In the genomic region with DNA sequence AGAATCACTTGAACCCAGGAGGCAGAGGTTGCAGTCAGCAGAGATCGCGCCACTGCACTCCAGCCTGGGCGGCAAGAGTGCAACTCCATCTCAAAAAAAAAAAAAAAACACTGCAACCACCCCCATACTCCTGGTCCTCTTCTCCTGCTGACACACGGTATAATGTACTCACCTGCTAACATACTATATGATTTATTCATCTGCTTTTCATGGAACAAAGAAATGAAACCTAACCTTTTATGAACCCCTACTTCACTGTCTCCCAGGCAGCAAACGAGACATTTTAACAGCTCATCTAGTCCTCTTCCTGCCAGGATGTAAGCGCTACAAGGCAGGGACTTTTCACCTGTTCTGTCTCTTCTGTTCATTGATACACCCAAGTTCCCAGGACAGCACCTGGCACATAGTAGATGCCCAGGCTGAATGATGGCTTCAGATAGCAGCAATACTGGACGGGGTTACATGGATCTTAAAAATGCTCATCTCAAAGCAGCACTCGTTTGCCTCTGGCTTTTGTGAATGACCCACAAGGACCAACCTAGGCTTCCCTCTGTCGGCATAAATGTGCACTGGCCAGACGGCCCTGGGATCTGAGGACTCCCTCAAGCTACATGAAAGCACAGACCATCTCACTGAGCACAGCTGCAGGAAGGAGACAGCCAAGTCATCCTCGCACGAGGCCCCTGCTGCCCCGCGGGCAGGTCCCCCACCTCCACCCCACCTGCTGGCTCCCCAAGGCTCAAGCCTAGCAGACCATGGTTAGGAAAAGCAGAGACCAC, we compare ENCODE assay signal across 9 cellular contexts. TPM values are rescaled to one million over a fixed set of nuclear protein-coding genes. Genes with fewer than 3 reads are reported as not detected.
DNase-seq lines count a peak whose midpoint lies in the region; ATAC-seq, FAIRE-seq and TF ChIP-seq lines count a peak whose summit lies in the region.
"Had no signal": no experiment of that assay in that cellular context is flagged by ENCODE, and none has a peak within 500 bp of the region (broad histone marks: within the 10 kb centered on the region; RNA-seq: fewer than 3 reads in every experiment).

No MANE protein-coding gene starts in this region.

- intact Hi-C loops in Right ventricle myocardium inferior (cut with DNase I), result no loop called here
- intact Hi-C loops in cardiac septum (cut with DNase I), result no loop called here
- intact Hi-C loops in uterus (cut with DNase I; ENCODE audit: low total_unique reads), result no loop called here

- no peak for TF ChIP-seq POLR2A in uterus (IDR thresholded peaks at IDR 0.05)

- H3K9me3 ChIP-seq in uterus, result no peaks in the 10 kb centered on the region

- TF ChIP-seq CTCF in WTC11 (IDR thresholded peaks at IDR 0.05), result no peak
- TF ChIP-seq CTCF in uterus (IDR thresholded peaks at IDR 0.05), result peak; percentile 46 to 80 (median 66)

- peaks cover 14% of the 10 kb centered on the region for H3K36me3 Mint-ChIP-seq in WTC11

- peak overlapping the region; percentile 24; the same call in 1 of the 2 replicates for H3K27ac Mint-ChIP-seq in WTC11

- peaks cover 55% of the 10 kb centered on the region for H3K4me1 Mint-ChIP-seq in WTC11

- H3K4me3 Mint-ChIP-seq in WTC11, result no peak overlapping the region

- CTCF ChIA-PET in WTC11 (lab: Charles Lee), result interaction anchor here (0.9 to 1.2 kb wide), 4 partner anchors 10 to 617 kb away, joined by 3 to 4 read pairs (median 3); a partner anchor contains a TSS

- no peaks in the 10 kb centered on the region for H3K36me3 ChIP-seq in uterus

- peak overlapping the region; percentile 15 to 84 for H3K27ac ChIP-seq in uterus

- peak; percentile 66 for ATAC-seq in Right ventricle myocardium inferior
- no peak for ATAC-seq in WTC11

- H3K27me3 Mint-ChIP-seq in WTC11 (ENCODE audit: low read depth), result no peaks in the 10 kb centered on the region

- no peaks in the 10 kb centered on the region for H3K27me3 ChIP-seq in uterus

- no peak overlapping the region for H3K4me3 ChIP-seq in uterus

- FAIRE-seq in islet of Langerhans (lab: Jason Lieb, UNC), result peak; percentile 13

- DNase-seq in Right ventricle myocardium inferior (ENCODE audit: missing footprints) (no peak), cardiac septum (ENCODE audit: low spot score) (no peak), WTC11 (ENCODE audit: low spot score) (no peak), uterus (peak; percentile 68 to 77), T1000 (lab: John Stamatoyannopoulos, UW) (no peak), NCI-H82 (lab: John Stamatoyannopoulos, UW) (no peak), LoVo (ENCODE audit: low spot score) (no peak)
- DNase-seq: midbrain had no signal

- no peaks in the 10 kb centered on the region for H3K4me1 ChIP-seq in uterus

- no peaks in the 10 kb centered on the region for H3K9me3 Mint-ChIP-seq in WTC11

- POLR2A ChIA-PET in WTC11 (lab: Charles Lee), result no interaction called here

TF ChIP-seq in WTC11, 78 proteins besides CTCF, POLR2A, EP300 and RAD21:
- TF ChIP-seq, protein P1, sequence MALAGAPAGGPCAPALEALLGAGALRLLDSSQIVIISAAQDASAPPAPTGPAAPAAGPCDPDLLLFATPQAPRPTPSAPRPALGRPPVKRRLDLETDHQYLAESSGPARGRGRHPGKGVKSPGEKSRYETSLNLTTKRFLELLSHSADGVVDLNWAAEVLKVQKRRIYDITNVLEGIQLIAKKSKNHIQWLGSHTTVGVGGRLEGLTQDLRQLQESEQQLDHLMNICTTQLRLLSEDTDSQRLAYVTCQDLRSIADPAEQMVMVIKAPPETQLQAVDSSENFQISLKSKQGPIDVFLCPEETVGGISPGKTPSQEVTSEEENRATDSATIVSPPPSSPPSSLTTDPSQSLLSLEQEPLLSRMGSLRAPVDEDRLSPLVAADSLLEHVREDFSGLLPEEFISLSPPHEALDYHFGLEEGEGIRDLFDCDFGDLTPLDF (CRISPR knock-in tag; IDR thresholded peaks at IDR 0.05), result no peak
- TF ChIP-seq ZNF396 (CRISPR knock-in tag; IDR thresholded peaks at IDR 0.05; ENCODE audit: borderline replicate concordance), result no peak

RNA-seq across cellular contexts. Expression of a gene that starts 20.3 kb away (rescaled TPM):
- 2.7 TPM for total RNA-seq in Right ventricle myocardium inferior
- 5.9 TPM for total RNA-seq in cardiac septum
- total RNA-seq in WTC11 (2021), result 21.4 to 23.4 TPM (median 22.5 TPM) in 3 replicates
- total RNA-seq in uterus, result 10 to 100 TPM; 10.6 to 52.5 (median 23.8) TPM

Comparison
In these comparisons a context has a peak if more than half of its experiments do, and no peak if none do; other contexts are left out.
1. DNase-seq: peak in uterus (2 of 2); none in Right ventricle myocardium inferior (single experiment), cardiac septum (single experiment), WTC11 (single experiment), T1000 (single experiment), NCI-H82 (single experiment) and LoVo (single experiment).